3 cellular contexts compared by ENCODE assay signal in genomic region chr14:104856157-104856868, GRCh38.
A peak's percentile ranks its signal among the peaks of the same experiment; 100 is the strongest.
TF ChIP-seq lines count a peak whose summit lies in the region.

No MANE protein-coding gene starts in this region.

TF ChIP-seq in SK-N-SH treated with all-trans-retinoic acid at 6 μM for 48 hours, 23 proteins besides CTCF, POLR2A, EP300 and RAD21:
- TF ChIP-seq PATZ1 (CRISPR knock-in tag; IDR thresholded peaks at IDR 0.05; ENCODE audit: borderline replicate concordance) (no peak), TCF4 (CRISPR knock-in tag; IDR thresholded peaks at IDR 0.05; ENCODE audit: borderline replicate concordance) (no peak), SNAI2 (CRISPR knock-in tag; IDR thresholded peaks at IDR 0.05) (no peak), CSRNP3 (CRISPR knock-in tag; IDR thresholded peaks at IDR 0.05) (no peak), PPARA (CRISPR knock-in tag; IDR thresholded peaks at IDR 0.05; ENCODE audit: borderline replicate concordance) (no peak), CREB5 (CRISPR knock-in tag; IDR thresholded peaks at IDR 0.05; ENCODE audit: low read depth) (no peak), ZNF565 (CRISPR knock-in tag; conservative IDR thresholded peaks at IDR 0.05; ENCODE audit: low read depth) (no peak), RARB (CRISPR knock-in tag; IDR thresholded peaks at IDR 0.05) (no peak), BACH2 (CRISPR knock-in tag; IDR thresholded peaks at IDR 0.05; ENCODE audit: borderline replicate concordance) (no peak), OSR1 (CRISPR knock-in tag; IDR thresholded peaks at IDR 0.05) (no peak), ARNTL (CRISPR knock-in tag; IDR thresholded peaks at IDR 0.05; ENCODE audit: borderline replicate concordance, low read depth) (no peak), ZFP3 (CRISPR knock-in tag; IDR thresholded peaks at IDR 0.05) (no peak), ZC3H10 (CRISPR knock-in tag; IDR thresholded peaks at IDR 0.05) (no peak)

TF ChIP-seq in SK-N-SH, 30 proteins besides CTCF, POLR2A, EP300 and RAD21:
- TF ChIP-seq RCOR1 (IDR thresholded peaks at IDR 0.05; ENCODE audit: low read length) (no peak), USF2 (IDR thresholded peaks at IDR 0.05; ENCODE audit: borderline replicate concordance, low read depth, low read length) (no peak), FOXJ3 (CRISPR knock-in tag; IDR thresholded peaks at IDR 0.05) (no peak), GABPA (IDR thresholded peaks at IDR 0.05; ENCODE audit: low read depth) (no peak), GATA2 (CRISPR knock-in tag; IDR thresholded peaks at IDR 0.05) (no peak), SIN3A (IDR thresholded peaks at IDR 0.05; ENCODE audit: borderline replicate concordance, low read depth, low read length) (no peak), JUND (IDR thresholded peaks at IDR 0.05) (no peak), MAX (IDR thresholded peaks at IDR 0.05; ENCODE audit: low read depth) (no peak), MXI1 (IDR thresholded peaks at IDR 0.05; ENCODE audit: low read depth, low read length) (no peak), NFIC (IDR thresholded peaks at IDR 0.05; ENCODE audit: borderline replicate concordance) (no peak), ZBTB33 (IDR thresholded peaks at IDR 0.05; ENCODE audit: borderline replicate concordance, low read depth) (no peak), POLR2AphosphoS5 (IDR thresholded peaks at IDR 0.05; ENCODE audit: low read depth, low read length) (no peak)

TF ChIP-seq in HepG2, 621 proteins besides CTCF, POLR2A, EP300 and RAD21 (continues in another document):
- TF ChIP-seq AGO2 (optimal IDR thresholded peaks at IDR 0.05; ENCODE audit: low read depth, low read length) (peak; percentile 97), ZBTB42 (CRISPR knock-in tag; IDR thresholded peaks at IDR 0.05) (no peak), CENPX (CRISPR knock-in tag; IDR thresholded peaks at IDR 0.05) (no peak), GMEB2 (CRISPR knock-in tag; IDR thresholded peaks at IDR 0.05; ENCODE audit: low read depth) (no peak), ZNF652 (CRISPR knock-in tag; IDR thresholded peaks at IDR 0.05; ENCODE audit: borderline replicate concordance, low read depth) (no peak), CHCHD3 (CRISPR knock-in tag; IDR thresholded peaks at IDR 0.05) (no peak), ZNF780A (CRISPR knock-in tag; IDR thresholded peaks at IDR 0.05) (no peak), KLF16 (CRISPR knock-in tag; IDR thresholded peaks at IDR 0.05) (no peak), NFE2L2 (IDR thresholded peaks at IDR 0.05; ENCODE audit: low read length) (no peak), ZNF234 (CRISPR knock-in tag; conservative IDR thresholded peaks at IDR 0.05) (no peak), RFX1 (IDR thresholded peaks at IDR 0.05) (no peak), ARID2 (CRISPR knock-in tag; IDR thresholded peaks at IDR 0.05; ENCODE audit: borderline replicate concordance) (no peak), ZNF138 (CRISPR knock-in tag; IDR thresholded peaks at IDR 0.05; ENCODE audit: low read depth) (no peak), ZKSCAN5 (CRISPR knock-in tag; IDR thresholded peaks at IDR 0.05) (no peak), ZNF570 (CRISPR knock-in tag; IDR thresholded peaks at IDR 0.05; ENCODE audit: borderline replicate concordance) (no peak), ZNF605 (CRISPR knock-in tag; IDR thresholded peaks at IDR 0.05) (no peak), SKIL (CRISPR knock-in tag; IDR thresholded peaks at IDR 0.05; ENCODE audit: borderline replicate concordance) (no peak), ZIK1 (CRISPR knock-in tag; IDR thresholded peaks at IDR 0.05; ENCODE audit: borderline replicate concordance, low read depth) (no peak), DPF2 (CRISPR knock-in tag; IDR thresholded peaks at IDR 0.05; ENCODE audit: borderline replicate concordance, low read depth) (no peak), ZNF644 (CRISPR knock-in tag; IDR thresholded peaks at IDR 0.05; ENCODE audit: low read depth) (no peak), SMYD3 (CRISPR knock-in tag; IDR thresholded peaks at IDR 0.05) (no peak), TBL1XR1 (IDR thresholded peaks at IDR 0.05; ENCODE audit: borderline replicate concordance, low read length, partially characterized antibody) (no peak), ZNF30 (CRISPR knock-in tag; IDR thresholded peaks at IDR 0.05) (no peak), KDM5A (IDR thresholded peaks at IDR 0.05; ENCODE audit: borderline replicate concordance, low read length) (no peak), DNMT3B (CRISPR knock-in tag; conservative IDR thresholded peaks at IDR 0.05) (no peak), BCL3 (CRISPR knock-in tag; IDR thresholded peaks at IDR 0.05) (no peak), ZNF460 (CRISPR knock-in tag; IDR thresholded peaks at IDR 0.05; ENCODE audit: borderline replicate concordance) (no peak), KDM5B (CRISPR knock-in tag; IDR thresholded peaks at IDR 0.05; ENCODE audit: borderline replicate concordance) (no peak), KDM2A (CRISPR knock-in tag; IDR thresholded peaks at IDR 0.05; ENCODE audit: borderline replicate concordance, low read depth) (peak; percentile 87; the same call in 1 of the 2 replicates), ZNF101 (CRISPR knock-in tag; IDR thresholded peaks at IDR 0.05; ENCODE audit: borderline replicate concordance, low read depth) (no peak), ZNF530 (CRISPR knock-in tag; IDR thresholded peaks at IDR 0.05; ENCODE audit: low read depth) (no peak), ZNF687 (CRISPR knock-in tag; IDR thresholded peaks at IDR 0.05) (peak; percentile 11; the same call in 1 of the 2 replicates), KLF6 (CRISPR knock-in tag; IDR thresholded peaks at IDR 0.05) (no peak), POLR2AphosphoS2 (IDR thresholded peaks at IDR 0.05; ENCODE audit: low read depth, low read length) (no peak), RNF219 (CRISPR knock-in tag; IDR thresholded peaks at IDR 0.05) (no peak), ZNF775 (CRISPR knock-in tag; IDR thresholded peaks at IDR 0.05; ENCODE audit: borderline replicate concordance) (no peak), SSRP1 (CRISPR knock-in tag; IDR thresholded peaks at IDR 0.05) (no peak), ZFYVE20 (CRISPR knock-in tag; IDR thresholded peaks at IDR 0.05; ENCODE audit: borderline replicate concordance, low read depth) (no peak), GABPA (IDR thresholded peaks at IDR 0.05; ENCODE audit: low read depth, low read length) (no peak), GABPA (CRISPR knock-in tag; IDR thresholded peaks at IDR 0.05; ENCODE audit: low read depth) (no peak), LRRFIP1 (CRISPR knock-in tag; conservative IDR thresholded peaks at IDR 0.05) (no peak), DMAP1 (CRISPR knock-in tag; IDR thresholded peaks at IDR 0.05) (no peak), ZNF589 (CRISPR knock-in tag; conservative IDR thresholded peaks at IDR 0.05) (no peak), ZBTB44 (CRISPR knock-in tag; IDR thresholded peaks at IDR 0.05) (no peak)
